ENCODE assay signal across 1 cellular context in genomic region chr17:45247429-45248131, GRCh38.
TF ChIP-seq lines count a peak whose summit lies in the region.

No MANE protein-coding gene starts in this region.

TF ChIP-seq in HepG2, 621 proteins besides CTCF, POLR2A, EP300 and RAD21 (continued from another document and continues in another):
- TF ChIP-seq ZBTB46 (CRISPR knock-in tag; IDR thresholded peaks at IDR 0.05; ENCODE audit: borderline replicate concordance), result no peak
- no peak for TF ChIP-seq FOXJ3 (CRISPR knock-in tag; IDR thresholded peaks at IDR 0.05; ENCODE audit: borderline replicate concordance)
- TF ChIP-seq PHF8 (CRISPR knock-in tag; IDR thresholded peaks at IDR 0.05), result peak; percentile 71
- TF ChIP-seq ZNF7 (CRISPR knock-in tag; IDR thresholded peaks at IDR 0.05), result no peak
- TF ChIP-seq YEATS4 (CRISPR knock-in tag; IDR thresholded peaks at IDR 0.05; ENCODE audit: borderline replicate concordance), result no peak
- TF ChIP-seq UBTF (CRISPR knock-in tag; IDR thresholded peaks at IDR 0.05), result peak; percentile 68
- peak; percentile 24; the same call in 1 of the 2 replicates for TF ChIP-seq FOXA3 (CRISPR knock-in tag; IDR thresholded peaks at IDR 0.05)
- no peak; the same call in 1 of the 2 replicates for TF ChIP-seq ZNF136 (CRISPR knock-in tag; IDR thresholded peaks at IDR 0.05; ENCODE audit: low read depth)
- TF ChIP-seq DRAP1 (CRISPR knock-in tag; IDR thresholded peaks at IDR 0.05), result peak; percentile 58
- TF ChIP-seq ATF4 (CRISPR knock-in tag; IDR thresholded peaks at IDR 0.05), result peak in 1 of 2 experiments; percentile 35; a peak in 1 of 4 replicates
- no peak for TF ChIP-seq ZNF558 (CRISPR knock-in tag; IDR thresholded peaks at IDR 0.05; ENCODE audit: borderline replicate concordance)
- no peak for TF ChIP-seq NR2F2 (IDR thresholded peaks at IDR 0.05; ENCODE audit: borderline replicate concordance, low read depth)
- no peak; the same call in none of the 2 replicates for TF ChIP-seq ZFX (CRISPR knock-in tag; IDR thresholded peaks at IDR 0.05; ENCODE audit: low read depth)
- TF ChIP-seq ZNF550 (CRISPR knock-in tag; IDR thresholded peaks at IDR 0.05; ENCODE audit: borderline replicate concordance), result no peak; the same call in 1 of the 2 replicates
- no peak for TF ChIP-seq ATF2 (CRISPR knock-in tag; IDR thresholded peaks at IDR 0.05)
- TF ChIP-seq PLSCR1 (CRISPR knock-in tag; IDR thresholded peaks at IDR 0.05; ENCODE audit: borderline replicate concordance), result no peak
- TF ChIP-seq ZNF331 (CRISPR knock-in tag; IDR thresholded peaks at IDR 0.05), result no peak; the same call in none of the 2 replicates
- no peak for TF ChIP-seq DNMT1 (CRISPR knock-in tag; IDR thresholded peaks at IDR 0.05)
- peak; percentile 1; the same call in 1 of the 2 replicates for TF ChIP-seq RFX5 (IDR thresholded peaks at IDR 0.05; ENCODE audit: low read depth, low read length)
- no peak for TF ChIP-seq ZNF552 (CRISPR knock-in tag; IDR thresholded peaks at IDR 0.05; ENCODE audit: borderline replicate concordance)
- no peak; the same call in 1 of the 2 replicates for TF ChIP-seq ZNF546 (CRISPR knock-in tag; conservative IDR thresholded peaks at IDR 0.05)
- TF ChIP-seq CREB3 (CRISPR knock-in tag; IDR thresholded peaks at IDR 0.05), result no peak
- TF ChIP-seq ZKSCAN5 (CRISPR knock-in tag; IDR thresholded peaks at IDR 0.05), result no peak
- TF ChIP-seq YY1 (IDR thresholded peaks at IDR 0.05; ENCODE audit: insufficient read depth, insufficient replicate concordance, low read depth, low read length), result no peak
- peak; percentile 53; the same call in 1 of the 2 replicates for TF ChIP-seq HMG20B (CRISPR knock-in tag; conservative IDR thresholded peaks at IDR 0.05)
- no peak for TF ChIP-seq RNF219 (CRISPR knock-in tag; IDR thresholded peaks at IDR 0.05)
- TF ChIP-seq U2AF1 (optimal IDR thresholded peaks at IDR 0.05; ENCODE audit: low read depth, low read length), result no peak
- TF ChIP-seq SATB2 (CRISPR knock-in tag; IDR thresholded peaks at IDR 0.05), result 0 out of 2 replicates have a peak, but pooled peaks have one; percentile 73
- no peak for TF ChIP-seq HNF4G (IDR thresholded peaks at IDR 0.05; ENCODE audit: borderline replicate concordance, low read depth, low read length)
- TF ChIP-seq HNF4G (CRISPR knock-in tag; IDR thresholded peaks at IDR 0.05; ENCODE audit: borderline replicate concordance, low read depth), result no peak
- no peak for TF ChIP-seq ZNF296 (CRISPR knock-in tag; conservative IDR thresholded peaks at IDR 0.05)
- TF ChIP-seq ZNF317 (CRISPR knock-in tag; IDR thresholded peaks at IDR 0.05), result no peak
- no peak for TF ChIP-seq ZNF44 (CRISPR knock-in tag; IDR thresholded peaks at IDR 0.05)
- TF ChIP-seq ZBTB37 (CRISPR knock-in tag; IDR thresholded peaks at IDR 0.05), result no peak
- no peak for TF ChIP-seq TEF (CRISPR knock-in tag; IDR thresholded peaks at IDR 0.05)
- TF ChIP-seq MED13 (CRISPR knock-in tag; IDR thresholded peaks at IDR 0.05), result no peak
- peak; percentile 75 for TF ChIP-seq RBFOX2 (IDR thresholded peaks at IDR 0.05; ENCODE audit: low read depth, low read length)
- 0 out of 2 replicates have a peak, but pooled peaks have one; percentile 71 for TF ChIP-seq ZNF275 (CRISPR knock-in tag; IDR thresholded peaks at IDR 0.05; ENCODE audit: borderline replicate concordance)
- TF ChIP-seq ARID2 (CRISPR knock-in tag; IDR thresholded peaks at IDR 0.05; ENCODE audit: borderline replicate concordance), result peak; percentile 67; the same call in 1 of the 2 replicates
- TF ChIP-seq ZNF232 (CRISPR knock-in tag; IDR thresholded peaks at IDR 0.05; ENCODE audit: borderline replicate concordance), result no peak
- no peak for TF ChIP-seq ZNF383 (CRISPR knock-in tag; IDR thresholded peaks at IDR 0.05; ENCODE audit: borderline replicate concordance)
- TF ChIP-seq GTF3A (CRISPR knock-in tag; conservative IDR thresholded peaks at IDR 0.05), result no peak
- TF ChIP-seq TCF7L2 (IDR thresholded peaks at IDR 0.05; ENCODE audit: low read depth, low read length), result no peak
- TF ChIP-seq TP53 (CRISPR knock-in tag; conservative IDR thresholded peaks at IDR 0.05), result no peak
- no peak for TF ChIP-seq ZNF280B (CRISPR knock-in tag; IDR thresholded peaks at IDR 0.05; ENCODE audit: borderline replicate concordance)
- TF ChIP-seq PITX1 (CRISPR knock-in tag; IDR thresholded peaks at IDR 0.05), result no peak
- TF ChIP-seq RARG (CRISPR knock-in tag; IDR thresholded peaks at IDR 0.05; ENCODE audit: low read depth), result no peak
- TF ChIP-seq BRD4 (CRISPR knock-in tag; IDR thresholded peaks at IDR 0.05), result peak; percentile 69; the same call in 1 of the 2 replicates
- no peak for TF ChIP-seq ETS1 (CRISPR knock-in tag; IDR thresholded peaks at IDR 0.05)
- no peak for TF ChIP-seq ZNF879 (CRISPR knock-in tag; IDR thresholded peaks at IDR 0.05)
